ENCODE assay signal across 8 cellular contexts in the genomic region with DNA sequence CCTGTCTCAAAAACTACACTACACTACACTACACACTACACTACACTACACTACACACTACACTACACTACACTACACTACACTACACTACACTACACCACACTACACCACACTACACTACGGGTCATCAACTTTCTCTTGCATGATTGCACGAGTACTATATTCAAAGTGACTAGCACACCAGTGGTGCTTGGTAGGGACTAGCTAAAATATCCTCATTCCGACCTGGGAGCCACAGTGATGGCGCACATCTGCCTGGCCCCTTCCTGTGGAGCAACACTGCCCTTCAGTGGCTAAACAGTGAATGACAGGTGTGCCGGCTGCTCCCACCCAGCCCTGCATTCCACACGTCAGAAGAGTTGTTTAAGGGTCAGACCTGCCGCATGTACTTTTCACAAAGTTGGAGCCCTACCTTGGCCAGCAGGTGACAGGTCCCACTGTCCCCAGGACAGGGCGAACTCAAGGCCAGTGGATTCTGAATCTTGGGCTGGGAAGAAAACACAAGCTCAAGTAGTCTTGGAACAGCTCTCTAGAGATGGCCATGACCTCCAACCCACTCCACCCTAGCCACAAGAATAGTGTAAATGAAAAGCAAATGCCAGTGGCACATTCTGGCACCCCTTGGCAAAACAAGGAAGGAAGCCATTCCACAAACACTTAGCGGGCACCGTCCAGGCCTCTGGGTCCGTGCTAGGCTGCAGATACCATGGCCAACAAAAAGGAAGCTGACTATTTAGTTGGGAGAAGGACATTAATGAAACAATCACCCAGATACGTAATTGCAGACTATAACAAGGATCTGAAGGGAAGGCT. TPM values are rescaled to one million over a fixed set of nuclear protein-coding genes. Genes with fewer than 3 reads are reported as not detected.
DNase-seq lines count a peak whose midpoint lies in the region; ATAC-seq and TF ChIP-seq lines count a peak whose summit lies in the region.

No MANE protein-coding gene starts in this region.

- H3K4me3 ChIP-seq in BE2C (ENCODE audit: low read depth, low read length) = no peak overlapping the region
- H3K4me3 ChIP-seq in choroid plexus epithelial cell (ENCODE audit: low read depth, low read length) = no peak overlapping the region
- H3K4me3 ChIP-seq in lower leg skin (ENCODE audit: low read depth, poor library complexity, severe bottlenecking) = no peak overlapping the region

- no peaks in the 10 kb centered on the region for H3K9me3 ChIP-seq in BE2C

- 24 to 30% methylated on average over 12 of the region's 12 CpGs for WGBS in lower leg skin, 2 donors

- H3K27me3 ChIP-seq in BE2C = no peaks in the 10 kb centered on the region

- peak; percentile 99 for TF ChIP-seq CTCF in BE2C (IDR thresholded peaks at IDR 0.05; ENCODE audit: low read depth, low read length)
- TF ChIP-seq CTCF in choroid plexus epithelial cell (conservative IDR thresholded peaks at IDR 0.05; ENCODE audit: low read depth, low read length) = peak; percentile 96
- TF ChIP-seq CTCF in lower leg skin (IDR thresholded peaks at IDR 0.05) = peak in 1 of 3 donors; percentile 95

- peaks cover 26% of the 10 kb centered on the region for H3K4me1 ChIP-seq in BE2C

- H3K36me3 ChIP-seq in BE2C = no peaks in the 10 kb centered on the region; the same call in 1 of the 2 replicates

- ATAC-seq in GM19043 (IDR thresholded peaks at IDR 0.05; ENCODE audit: low read depth, unreplicated experiment) (peak; percentile 81), HG03342 (IDR thresholded peaks at IDR 0.05; ENCODE audit: unreplicated experiment) (peak; percentile 90)

- DNase-seq in BE2C (peak; percentile 80), NCI-H510A treated with DMSO at 0.1 percent for 48 hours (lab: John Stamatoyannopoulos, UW) (peak; percentile 75), choroid plexus epithelial cell (ENCODE audit: low read depth) (peak; percentile 81), lower leg skin (ENCODE audit: low spot score in 2 of 2) (peak; percentile 67 to 94)
- peak; percentile 49 to 58 for DNase-seq in activated CD4-positive, alpha-beta T cell treated with anti-CD3 and anti-CD28 coated beads for 24 hours (ENCODE audit: low read depth in 2 of 2)
- DNase-seq in stimulated activated CD4-positive, alpha-beta T cell treated with anti-CD3 and anti-CD28 coated beads, TNF-alpha, amount 100 ng/mL, for 48 hours (ENCODE audit: low read depth in 3 of 3) = peak; percentile 41 to 60 (median 52)

- TF ChIP-seq POLR2A in lower leg skin (IDR thresholded peaks at IDR 0.05) = no peak

- intact Hi-C loops in lower leg skin (cut with DNase I; ENCODE audit: low total_unique reads) = no loop called here

RNA-seq across cellular contexts. Expression of a gene that starts 45.9 kb away (rescaled TPM):
- 1.2 TPM for polyA plus RNA-seq in BE2C (2012; ENCODE audit: insufficient read depth, insufficient read length, low read depth)
- 10 to 100 TPM in 1 of 4 donors, 1 to 10 TPM in 3; 5.2 to 10.8 (median 7.0) TPM for total RNA-seq in lower leg skin
